25 cellular contexts compared by ENCODE assay signal in genomic region chr21:38329176-38329575, GRCh38.
"Had no signal": no experiment of that assay in that cellular context is flagged by ENCODE, and none has a peak within 500 bp of the region (broad histone marks: within the 10 kb centered on the region; RNA-seq: fewer than 3 reads in every experiment).

No MANE protein-coding gene starts in this region.

- H3K4me1 Mint-ChIP-seq: natural killer cell; stimulated activated naive B cell treated with anti-CD40 and anti-IgM and Interleukin-4, amounts not matched to agents 10 μg/mL and 1 μg/mL and 100 μg/mL, for 72 hours had no signal

- H3K36me3 ChIP-seq: left lung, lower lobe of right lung, ovary, stomach, thyroid gland, transverse colon, upper lobe of left lung, vagina had no signal

- H3K4me3 ChIP-seq: left lung, lower lobe of right lung, ovary, stomach, testis, thyroid gland, transverse colon, upper lobe of left lung, vagina had no signal

- H3K27me3 ChIP-seq: left lung, ovary, stomach, testis, thyroid gland, upper lobe of left lung, vagina had no signal

- H3K27ac Mint-ChIP-seq: mesothelial cell of epicardium; natural killer cell; progenitor cell of endocrine pancreas; stimulated activated naive B cell treated with anti-CD40 and anti-IgM and Interleukin-4, amounts not matched to agents 10 μg/mL and 1 μg/mL and 100 μg/mL, for 72 hours had no signal

- H3K27ac ChIP-seq: left lung, lower lobe of right lung, ovary, stomach, testis, thyroid gland, transverse colon, upper lobe of left lung, vagina had no signal

- H3K4me3 Mint-ChIP-seq: mesothelial cell of epicardium; naive B cell; natural killer cell; stimulated activated naive B cell treated with anti-CD40 and anti-IgM and Interleukin-4, amounts not matched to agents 10 μg/mL and 1 μg/mL and 100 μg/mL, for 72 hours had no signal

- H3K9me3 ChIP-seq: left lung, lower lobe of right lung, ovary, stomach, testis, thyroid gland, transverse colon, upper lobe of left lung, vagina had no signal

- H3K27me3 Mint-ChIP-seq: naive B cell had no signal

- H3K9me3 Mint-ChIP-seq: mesothelial cell of epicardium; naive B cell; natural killer cell; stimulated activated naive B cell treated with anti-CD40 and anti-IgM and Interleukin-4, amounts not matched to agents 10 μg/mL and 1 μg/mL and 100 μg/mL, for 72 hours had no signal

- DNase-seq: hippocampal formation; kidney glomerular epithelial cell; left colon; left lung; lower lobe of right lung; mammary epithelial cell; mesendoderm; naive B cell; natural killer cell; ovary; right cardiac atrium; small intestine; stimulated activated CD4-positive, alpha-beta T cell treated with anti-CD3 and anti-CD28 coated beads, Interleukin-1b, Interleukin-23, amount 100 ng/mL, for 48 hours; stimulated activated CD4-positive, alpha-beta T cell treated with anti-CD3 and anti-CD28 coated beads, Interleukin-4, amount 100 ng/mL, for 1 hour; stimulated activated naive B cell treated with anti-CD40 and anti-IgM and Interleukin-4, amounts not matched to agents 10 μg/mL and 1 μg/mL and 100 μg/mL, for 72 hours; stimulated activated naive CD8-positive, alpha-beta T cell treated with anti-CD3 and anti-CD28 coated beads, Interleukin-15, Interleukin-2, amounts not matched to agents 100 U/mL and 50 U/mL, for 24 hours; stomach; testis; thyroid gland; transverse colon; upper lobe of left lung had no signal

- H3K36me3 Mint-ChIP-seq: mesothelial cell of epicardium; naive B cell; natural killer cell; stimulated activated naive B cell treated with anti-CD40 and anti-IgM and Interleukin-4, amounts not matched to agents 10 μg/mL and 1 μg/mL and 100 μg/mL, for 72 hours had no signal

- ATAC-seq: left colon; left lung; lower lobe of right lung; natural killer cell; right cardiac atrium; sciatic nerve; stimulated activated naive B cell treated with anti-CD40 and anti-IgM and Interleukin-4, amounts not matched to agents 10 μg/mL and 1 μg/mL and 100 μg/mL, for 72 hours; stimulated activated naive CD8-positive, alpha-beta T cell treated with anti-CD3 and anti-CD28 coated beads, Interleukin-15, Interleukin-2, amounts not matched to agents 100 U/mL and 50 U/mL, for 24 hours had no signal

- H3K4me1 ChIP-seq: transverse colon had no signal
